In genomic region chr20:17682889-17683198, GRCh38 we compare ENCODE assay signal across 8 cellular contexts. TPM values are rescaled to one million over a fixed set of nuclear protein-coding genes. Genes with fewer than 3 reads are reported as not detected.
A peak's percentile ranks its signal among the peaks of the same experiment; 100 is the strongest.
DNase-seq lines count a peak whose midpoint lies in the region; ATAC-seq and TF ChIP-seq lines count a peak whose summit lies in the region.

No MANE protein-coding gene starts in this region.

- peak overlapping the region; percentile 55 for H3K4me3 ChIP-seq in GM23338
- peak overlapping the region; percentile 42 to 83 for H3K4me3 ChIP-seq in gastroesophageal sphincter
- H3K4me3 ChIP-seq in skeletal muscle satellite cell (ENCODE audit: low read length), result peak overlapping the region; percentile 88

- H3K4me2 ChIP-seq in GM23338, result peak overlapping the region; percentile 76
- H3K4me2 ChIP-seq in skeletal muscle satellite cell (ENCODE audit: low read length), result peak overlapping the region; percentile 93

- H3K9me2 ChIP-seq in GM23338 (ENCODE audit: insufficient read depth), result no peaks in the 10 kb centered on the region

- ATAC-seq in GM23338, result no peak
- no peak for ATAC-seq in gastroesophageal sphincter
- ATAC-seq in HG03565 (IDR thresholded peaks at IDR 0.05; ENCODE audit: unreplicated experiment), result no peak
- ATAC-seq in GM18505 (IDR thresholded peaks at IDR 0.05; ENCODE audit: unreplicated experiment), result no peak

- H3K4me1 Mint-ChIP-seq in GM23338, result peaks cover 32% of the 10 kb centered on the region

- H4K20me1 ChIP-seq in GM23338 (replicated peaks; ENCODE audit: insufficient read depth), result peaks cover 24% of the 10 kb centered on the region

- TF ChIP-seq CTCF in GM23338 (conservative IDR thresholded peaks at IDR 0.05; ENCODE audit: low read depth in 2 of 2), result no peak
- peak; percentile 14 for TF ChIP-seq CTCF in VCaP (conservative IDR thresholded peaks at IDR 0.05)
- TF ChIP-seq CTCF in gastroesophageal sphincter (IDR thresholded peaks at IDR 0.05), result no peak

- H3K27me3 Mint-ChIP-seq in GM23338 (ENCODE audit: insufficient read depth, low read depth, poor library complexity), result peaks cover 12% of the 10 kb centered on the region

- H3K4me3 Mint-ChIP-seq in GM23338, result peak overlapping the region; percentile 82

- H3K27me3 ChIP-seq in GM23338 (ENCODE audit: insufficient read depth) (no peaks in the 10 kb centered on the region), gastroesophageal sphincter (no peaks in the 10 kb centered on the region), skeletal muscle satellite cell (ENCODE audit: control insufficient read depth, insufficient read depth, low read length) (peaks cover 36% of the 10 kb centered on the region)

- 0 out of 2 replicates have a peak, but pooled peaks cover 4% of the 10 kb centered on the region for H3F3A ChIP-seq in GM23338 (replicated peaks; ENCODE audit: low read depth)

- DNase-seq in GM23338 (ENCODE audit: low spot score) (no peak), NCI-H146 (lab: John Stamatoyannopoulos, UW) (no peak), NCI-H1417 treated with DMSO at 0.1 percent for 48 hours (lab: John Stamatoyannopoulos, UW) (no peak)

- WGBS in gastroesophageal sphincter (ENCODE audit: low coverage in 1 of 2), 2 donors, result 36 to 45% methylated on average over 10 of the region's 10 CpGs

- H2AFZ ChIP-seq in GM23338, result peak overlapping the region; percentile 57; the same call in 1 of the 2 replicates

- H3K4me1 ChIP-seq in GM23338 (ENCODE audit: insufficient read depth) (peaks cover 24% of the 10 kb centered on the region), gastroesophageal sphincter (peaks cover 0 to 31% (median 12%) of the 10 kb centered on the region in 3 donors), skeletal muscle satellite cell (ENCODE audit: control insufficient read depth, insufficient read depth, low read length) (peaks cover 21% of the 10 kb centered on the region)

- peaks cover 31% of the 10 kb centered on the region for H3K79me2 ChIP-seq in GM23338 (replicated peaks; ENCODE audit: insufficient read depth)

- no peak for TF ChIP-seq POLR2A in gastroesophageal sphincter (IDR thresholded peaks at IDR 0.05)
- TF ChIP-seq POLR2A in GM18505 (IDR thresholded peaks at IDR 0.05; ENCODE audit: borderline replicate concordance, extremely low read depth, insufficient read depth, insufficient read length), result no peak

- peak overlapping the region; percentile 78 for H3K27ac Mint-ChIP-seq in GM23338

- H3K36me3 Mint-ChIP-seq in GM23338 (ENCODE audit: low read depth), result peaks cover 19% of the 10 kb centered on the region

- peak overlapping the region; percentile 86 for H3K9ac ChIP-seq in skeletal muscle satellite cell (ENCODE audit: low read depth, low read length)

- peak overlapping the region; percentile 61 for H3K27ac ChIP-seq in GM23338 (ENCODE audit: low read depth)
- H3K27ac ChIP-seq in VCaP, result peak overlapping the region; percentile 81
- H3K27ac ChIP-seq in gastroesophageal sphincter, result peak overlapping the region; percentile 9 to 95 (median 88)

- H3K9me3 Mint-ChIP-seq in GM23338, result peaks cover 12% of the 10 kb centered on the region; the same call in 1 of the 3 replicates

- H3K36me3 ChIP-seq in GM23338 (ENCODE audit: insufficient read depth) (no peaks in the 10 kb centered on the region), gastroesophageal sphincter (peaks cover 0 to 5% of the 10 kb centered on the region in 2 donors), skeletal muscle satellite cell (ENCODE audit: insufficient read depth, low read length) (peaks cover 23% of the 10 kb centered on the region)

- no peak for TF ChIP-seq EP300 in gastroesophageal sphincter (IDR thresholded peaks at IDR 0.05)

- H3K9me3 ChIP-seq in gastroesophageal sphincter (no peaks in the 10 kb centered on the region), skeletal muscle satellite cell (replicated peaks; ENCODE audit: low read length) (no peaks in the 10 kb centered on the region)

TF ChIP-seq in GM23338, 12 proteins besides CTCF, POLR2A, EP300 and RAD21 (continues in another document):
- TF ChIP-seq EZH2 (IDR thresholded peaks at IDR 0.05; ENCODE audit: low read depth, unreplicated experiment) (no peak), ZNF114 (CRISPR knock-in tag; IDR thresholded peaks at IDR 0.05) (no peak), ZNF331 (CRISPR knock-in tag; IDR thresholded peaks at IDR 0.05; ENCODE audit: low read depth) (no peak), POLR2AphosphoS5 (IDR thresholded peaks at IDR 0.05; ENCODE audit: low read depth) (no peak), EZH2phosphoT487 (IDR thresholded peaks at IDR 0.05; ENCODE audit: unreplicated experiment) (no peak), STAT1 (IDR thresholded peaks at IDR 0.05; ENCODE audit: unreplicated experiment) (no peak), ETS1 (IDR thresholded peaks at IDR 0.05) (no peak), CREB1 (CRISPR knock-in tag; IDR thresholded peaks at IDR 0.05; ENCODE audit: low read depth) (no peak), JUNB (IDR thresholded peaks at IDR 0.05; ENCODE audit: unreplicated experiment) (no peak)
- TF ChIP-seq, protein P1, sequence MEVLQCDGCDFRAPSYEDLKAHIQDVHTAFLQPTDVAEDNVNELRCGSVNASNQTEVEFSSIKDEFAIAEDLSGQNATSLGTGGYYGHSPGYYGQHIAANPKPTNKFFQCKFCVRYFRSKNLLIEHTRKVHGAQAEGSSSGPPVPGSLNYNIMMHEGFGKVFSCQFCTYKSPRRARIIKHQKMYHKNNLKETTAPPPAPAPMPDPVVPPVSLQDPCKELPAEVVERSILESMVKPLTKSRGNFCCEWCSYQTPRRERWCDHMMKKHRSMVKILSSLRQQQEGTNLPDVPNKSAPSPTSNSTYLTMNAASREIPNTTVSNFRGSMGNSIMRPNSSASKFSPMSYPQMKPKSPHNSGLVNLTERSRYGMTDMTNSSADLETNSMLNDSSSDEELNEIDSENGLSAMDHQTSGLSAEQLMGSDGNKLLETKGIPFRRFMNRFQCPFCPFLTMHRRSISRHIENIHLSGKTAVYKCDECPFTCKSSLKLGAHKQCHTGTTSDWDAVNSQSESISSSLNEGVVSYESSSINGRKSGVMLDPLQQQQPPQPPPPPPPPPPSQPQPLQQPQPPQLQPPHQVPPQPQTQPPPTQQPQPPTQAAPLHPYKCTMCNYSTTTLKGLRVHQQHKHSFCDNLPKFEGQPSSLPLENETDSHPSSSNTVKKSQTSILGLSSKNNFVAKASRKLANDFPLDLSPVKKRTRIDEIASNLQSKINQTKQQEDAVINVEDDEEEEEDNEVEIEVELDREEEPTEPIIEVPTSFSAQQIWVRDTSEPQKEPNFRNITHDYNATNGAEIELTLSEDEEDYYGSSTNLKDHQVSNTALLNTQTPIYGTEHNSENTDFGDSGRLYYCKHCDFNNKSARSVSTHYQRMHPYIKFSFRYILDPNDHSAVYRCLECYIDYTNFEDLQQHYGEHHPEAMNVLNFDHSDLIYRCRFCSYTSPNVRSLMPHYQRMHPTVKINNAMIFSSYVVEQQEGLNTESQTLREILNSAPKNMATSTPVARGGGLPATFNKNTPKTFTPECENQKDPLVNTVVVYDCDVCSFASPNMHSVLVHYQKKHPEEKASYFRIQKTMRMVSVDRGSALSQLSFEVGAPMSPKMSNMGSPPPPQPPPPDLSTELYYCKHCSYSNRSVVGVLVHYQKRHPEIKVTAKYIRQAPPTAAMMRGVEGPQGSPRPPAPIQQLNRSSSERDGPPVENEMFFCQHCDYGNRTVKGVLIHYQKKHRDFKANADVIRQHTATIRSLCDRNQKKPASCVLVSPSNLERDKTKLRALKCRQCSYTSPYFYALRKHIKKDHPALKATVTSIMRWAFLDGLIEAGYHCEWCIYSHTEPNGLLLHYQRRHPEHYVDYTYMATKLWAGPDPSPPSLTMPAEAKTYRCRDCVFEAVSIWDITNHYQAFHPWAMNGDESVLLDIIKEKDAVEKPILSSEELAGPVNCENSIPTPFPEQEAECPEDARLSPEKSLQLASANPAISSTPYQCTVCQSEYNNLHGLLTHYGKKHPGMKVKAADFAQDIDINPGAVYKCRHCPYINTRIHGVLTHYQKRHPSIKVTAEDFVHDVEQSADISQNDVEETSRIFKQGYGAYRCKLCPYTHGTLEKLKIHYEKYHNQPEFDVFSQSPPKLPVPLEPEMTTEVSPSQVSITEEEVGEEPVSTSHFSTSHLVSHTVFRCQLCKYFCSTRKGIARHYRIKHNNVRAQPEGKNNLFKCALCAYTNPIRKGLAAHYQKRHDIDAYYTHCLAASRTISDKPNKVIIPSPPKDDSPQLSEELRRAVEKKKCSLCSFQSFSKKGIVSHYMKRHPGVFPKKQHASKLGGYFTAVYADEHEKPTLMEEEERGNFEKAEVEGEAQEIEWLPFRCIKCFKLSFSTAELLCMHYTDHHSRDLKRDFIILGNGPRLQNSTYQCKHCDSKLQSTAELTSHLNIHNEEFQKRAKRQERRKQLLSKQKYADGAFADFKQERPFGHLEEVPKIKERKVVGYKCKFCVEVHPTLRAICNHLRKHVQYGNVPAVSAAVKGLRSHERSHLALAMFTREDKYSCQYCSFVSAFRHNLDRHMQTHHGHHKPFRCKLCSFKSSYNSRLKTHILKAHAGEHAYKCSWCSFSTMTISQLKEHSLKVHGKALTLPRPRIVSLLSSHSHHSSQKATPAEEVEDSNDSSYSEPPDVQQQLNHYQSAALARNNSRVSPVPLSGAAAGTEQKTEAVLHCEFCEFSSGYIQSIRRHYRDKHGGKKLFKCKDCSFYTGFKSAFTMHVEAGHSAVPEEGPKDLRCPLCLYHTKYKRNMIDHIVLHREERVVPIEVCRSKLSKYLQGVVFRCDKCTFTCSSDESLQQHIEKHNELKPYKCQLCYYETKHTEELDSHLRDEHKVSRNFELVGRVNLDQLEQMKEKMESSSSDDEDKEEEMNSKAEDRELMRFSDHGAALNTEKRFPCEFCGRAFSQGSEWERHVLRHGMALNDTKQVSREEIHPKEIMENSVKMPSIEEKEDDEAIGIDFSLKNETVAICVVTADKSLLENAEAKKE (CRISPR knock-in tag; IDR thresholded peaks at IDR 0.05), result no peak

RNA-seq across cellular contexts. Expression of gene RRBP1, which starts 0.8 kb away (rescaled TPM):
- total RNA-seq in GM23338 (2014; rRNA removed; shearing (Covaris generic)), result 105 and 109 TPM in 2 replicates
- 113 and 125 TPM in 2 replicates for polyA plus RNA-seq in GM23338 (2016; fragmentation: Nextera tagmentation; extraction: Ambion mirVana)
- total RNA-seq in gastroesophageal sphincter, result 10 to 100 TPM; 61.2 to 89.8 (median 64.7) TPM
- total RNA-seq in skeletal muscle satellite cell (2012; rRNA removed), result 94.8 and 108 TPM in 2 replicates

RNA-seq across cellular contexts. Expression of gene BANF2, which starts 16.9 kb away (rescaled TPM):
- total RNA-seq in GM23338 (2014; rRNA removed; shearing (Covaris generic)), result not detected in 2 replicates
- not detected in 2 replicates for polyA plus RNA-seq in GM23338 (2016; fragmentation: Nextera tagmentation; extraction: Ambion mirVana)
- total RNA-seq in gastroesophageal sphincter, result not detected
- total RNA-seq in skeletal muscle satellite cell (2012; rRNA removed), result not detected in 2 replicates
